ENCODE assay signal across 12 cellular contexts in genomic region chr1:162678439-162678838, GRCh38. TPM values are rescaled to one million over a fixed set of nuclear protein-coding genes. Genes with fewer than 3 reads are reported as not detected.
A peak's percentile ranks its signal among the peaks of the same experiment; 100 is the strongest.
DNase-seq lines count a peak whose midpoint lies in the region; ATAC-seq and TF ChIP-seq lines count a peak whose summit lies in the region.
"Had no signal": no experiment of that assay in that cellular context is flagged by ENCODE, and none has a peak within 500 bp of the region (broad histone marks: within the 10 kb centered on the region; RNA-seq: fewer than 3 reads in every experiment).

No MANE protein-coding gene starts in this region.

- H3K9ac ChIP-seq in KMS-11: no peak overlapping the region

- no peaks in the 10 kb centered on the region for H4K20me1 ChIP-seq in KMS-11 (ENCODE audit: insufficient read depth)

- no peaks in the 10 kb centered on the region for H3K27me3 ChIP-seq in KMS-11 (ENCODE audit: insufficient read depth, low read depth)
- no peaks in the 10 kb centered on the region for H3K27me3 ChIP-seq in left lung
- H3K27me3 ChIP-seq in thymus (ENCODE audit: control insufficient read depth, insufficient read depth): no peaks in the 10 kb centered on the region
- no peaks in the 10 kb centered on the region for H3K27me3 ChIP-seq in SJCRH30

- H3K4me3 ChIP-seq in KMS-11 (IDR thresholded peaks at IDR 0.05; ENCODE audit: insufficient read depth, low read depth, low read length) (no peak overlapping the region), choroid plexus epithelial cell (ENCODE audit: low read depth, low read length) (no peak overlapping the region), left lung (no peak overlapping the region), thymus (ENCODE audit: low read length) (no peak overlapping the region), SJCRH30 (no peak overlapping the region)

- WGBS in thymus: 92% methylated on average over 4 of the region's 4 CpGs

- intact Hi-C loops in left lung (cut with DNase I): no loop called here

- peak overlapping the region; percentile 27; the same call in 1 of the 2 replicates for H3K4me2 ChIP-seq in KMS-11

- DNase-seq in choroid plexus epithelial cell (ENCODE audit: low read depth) (peak; percentile 73), left lung (no peak), DMS53 (lab: John Stamatoyannopoulos, UW) (no peak), NCI-H345 treated with DMSO at 0.1 percent for 48 hours (lab: John Stamatoyannopoulos, UW; ENCODE audit: unreplicated experiment) (no peak), SJCRH30 (no peak), substantia nigra (lab: John Stamatoyannopoulos, UW) (no peak)
- DNase-seq: activated CD4-positive, alpha-beta T cell treated with anti-CD3 and anti-CD28 coated beads, Interleukin-2, amount 50 U/mL, for 4 hours; amygdala had no signal

- no peaks in the 10 kb centered on the region for H3K79me2 ChIP-seq in KMS-11 (ENCODE audit: insufficient read depth, low read depth)

- no peak overlapping the region for H2AFZ ChIP-seq in KMS-11 (ENCODE audit: low read depth)

- H3K27ac ChIP-seq in KMS-11 (no peak overlapping the region), left lung (no peak overlapping the region), thymus (ENCODE audit: low read depth) (peak overlapping the region; percentile 36), SJCRH30 (no peak overlapping the region), substantia nigra (ENCODE audit: low read depth, low read length, poor library complexity, severe bottlenecking) (no peak overlapping the region)
- H3K27ac ChIP-seq: HL-60 had no signal

- H3K36me3 ChIP-seq in KMS-11 (ENCODE audit: insufficient read depth) (no peaks in the 10 kb centered on the region), left lung (no peaks in the 10 kb centered on the region), thymus (ENCODE audit: control insufficient read depth, insufficient read depth) (no peaks in the 10 kb centered on the region), SJCRH30 (no peaks in the 10 kb centered on the region)

- TF ChIP-seq CTCF in KMS-11 (conservative IDR thresholded peaks at IDR 0.05; ENCODE audit: low read depth, low read length) (no peak), choroid plexus epithelial cell (conservative IDR thresholded peaks at IDR 0.05; ENCODE audit: low read depth, low read length) (no peak), left lung (IDR thresholded peaks at IDR 0.05) (no peak)

- peak; percentile 30 for ATAC-seq in left lung
- ATAC-seq: natural killer cell treated with Interleukin-12 subunit alpha and Interleukin-12 subunit beta and Interleukin-15 and Interleukin-18, amount 100 ng/mL, for 72 hours had no signal

- H3K9me3 ChIP-seq in left lung: no peaks in the 10 kb centered on the region
- no peaks in the 10 kb centered on the region for H3K9me3 ChIP-seq in thymus (ENCODE audit: control insufficient read depth)
- no peaks in the 10 kb centered on the region; the same call in 1 of the 2 replicates for H3K9me3 ChIP-seq in SJCRH30 (replicated peaks)

- peaks cover 10% of the 10 kb centered on the region for H3K4me1 ChIP-seq in KMS-11 (ENCODE audit: low read depth, poor library complexity, severe bottlenecking)
- peaks cover 0 to 6% of the 10 kb centered on the region in 2 donors for H3K4me1 ChIP-seq in left lung
- H3K4me1 ChIP-seq in thymus (ENCODE audit: control insufficient read depth, insufficient read depth, low read length): no peaks in the 10 kb centered on the region
- H3K4me1 ChIP-seq in SJCRH30: no peaks in the 10 kb centered on the region

RNA-seq across cellular contexts. Expression of gene DDR2, which starts 46.2 kb away (rescaled TPM):
- total RNA-seq in left lung: 10 to 100 TPM; 47.1 to 47.6 TPM
- 2.1 TPM for polyA plus RNA-seq in thymus
- 41.1 and 47.8 TPM in 2 replicates for total RNA-seq in SJCRH30 (2014; rRNA removed; shearing (Covaris generic))
